Comparison of ENCODE assay signal across 16 cellular contexts in genomic region chr19:42123765-42124164, GRCh38. TPM values are rescaled to one million over a fixed set of nuclear protein-coding genes. Genes with fewer than 3 reads are reported as not detected.
DNase-seq lines count a peak whose midpoint lies in the region; ATAC-seq and TF ChIP-seq lines count a peak whose summit lies in the region.
"Had no signal": no experiment of that assay in that cellular context is flagged by ENCODE, and none has a peak within 500 bp of the region (broad histone marks: within the 10 kb centered on the region; RNA-seq: fewer than 3 reads in every experiment).

No MANE protein-coding gene starts in this region.

- H3K4me1 Mint-ChIP-seq in CD8-positive, alpha-beta T cell (ENCODE audit: low read depth) = peaks cover 67% of the 10 kb centered on the region
- peaks cover 72 to 82% (median 72%) of the 10 kb centered on the region in 3 donors for H3K4me1 Mint-ChIP-seq in T-cell

- no peaks in the 10 kb centered on the region for H3K27me3 ChIP-seq in SK-N-SH (ENCODE audit: insufficient read depth)
- H3K27me3 ChIP-seq in CD8-positive, alpha-beta T cell (ENCODE audit: insufficient read depth, low read length) = no peaks in the 10 kb centered on the region
- no peaks in the 10 kb centered on the region for H3K27me3 ChIP-seq in effector memory CD4-positive, alpha-beta T cell (replicated peaks; ENCODE audit: control insufficient read depth, insufficient read depth, low read length, poor library complexity, severe bottlenecking)
- H3K27me3 ChIP-seq: body of pancreas had no signal

- TF ChIP-seq EP300 in SK-N-SH (IDR thresholded peaks at IDR 0.05; ENCODE audit: borderline replicate concordance in 1 of 2, low read depth in 1 of 2, low read length in 1 of 2) = no peak

- no peaks in the 10 kb centered on the region for H3K9me2 ChIP-seq in SK-N-SH

- CTCF ChIA-PET in SK-N-SH (lab: Yijun Ruan, JAX) (interaction anchor here (1.5 to 3.5 kb wide), 5 partner anchors 9 to 60 kb away, joined by 3 to 36 read pairs (median 16); no protein-coding TSS in a partner anchor), T-cell (lab: Charles Lee) (interaction anchor here (0.7 to 1.2 kb wide), 3 partner anchors 9 to 64 kb away, joined by 3 to 7 read pairs (median 6); no protein-coding TSS in a partner anchor)
- CTCF ChIA-PET in CD8-positive, alpha-beta T cell (lab: Charles Lee) = interaction anchor here (0.6 to 3.7 kb wide), 7 partner anchors 9 to 311 kb away, joined by 3 to 42 read pairs (median 4); partner anchors contain the start of gene POU2F2

- no peaks in the 10 kb centered on the region for H3K79me2 ChIP-seq in SK-N-SH (ENCODE audit: insufficient read depth)

- H3K4me3 Mint-ChIP-seq in CD8-positive, alpha-beta T cell = peak overlapping the region; percentile 66
- H3K4me3 Mint-ChIP-seq in T-cell = peak overlapping the region; percentile 71 to 83 (median 77)

- H3K4me2 ChIP-seq in SK-N-SH = no peak overlapping the region

- no peak for TF ChIP-seq CTCF in SK-N-SH (IDR thresholded peaks at IDR 0.05)
- no peak for TF ChIP-seq CTCF in CD8-positive, alpha-beta T cell (IDR thresholded peaks at IDR 0.05)

- H3K27me3 Mint-ChIP-seq in CD8-positive, alpha-beta T cell (ENCODE audit: low read depth) = no peaks in the 10 kb centered on the region
- H3K27me3 Mint-ChIP-seq in T-cell = no peaks in the 10 kb centered on the region

- H3K9me3 ChIP-seq in SK-N-SH = no peaks in the 10 kb centered on the region
- H3K9me3 ChIP-seq in CD8-positive, alpha-beta T cell (ENCODE audit: low read length) = no peaks in the 10 kb centered on the region
- H3K9me3 ChIP-seq in effector memory CD4-positive, alpha-beta T cell (ENCODE audit: control insufficient read depth, low read length) = no peaks in the 10 kb centered on the region
- H3K9me3 ChIP-seq: body of pancreas had no signal

- no peak overlapping the region for H3K9ac ChIP-seq in SK-N-SH

- H3K4me1 ChIP-seq in SK-N-SH (ENCODE audit: control insufficient read depth in 1 of 2, insufficient read depth in 2 of 2, low read depth in 1 of 2, low read length in 1 of 2) = peaks cover 3 to 26% of the 10 kb centered on the region in 2 experiments; a peak in 3 of 4 replicates
- peaks cover 53% of the 10 kb centered on the region for H3K4me1 ChIP-seq in CD8-positive, alpha-beta T cell (ENCODE audit: insufficient read depth, low read length)
- peaks cover 39% of the 10 kb centered on the region for H3K4me1 ChIP-seq in effector memory CD4-positive, alpha-beta T cell (ENCODE audit: control insufficient read depth, insufficient read depth, low read length, poor library complexity, severe bottlenecking)
- H3K4me1 ChIP-seq: body of pancreas had no signal

- no peak overlapping the region for H3K4me3 ChIP-seq in SK-N-SH (ENCODE audit: low read depth in 2 of 2, low read length in 1 of 2)
- no peak overlapping the region for H3K4me3 ChIP-seq in CD8-positive, alpha-beta T cell (ENCODE audit: low read depth, low read length)
- H3K4me3 ChIP-seq in effector memory CD4-positive, alpha-beta T cell (ENCODE audit: insufficient read depth, low read depth, low read length, poor library complexity, severe bottlenecking) = no peak overlapping the region
- H3K4me3 ChIP-seq: body of pancreas had no signal

- TF ChIP-seq RAD21 in SK-N-SH (IDR thresholded peaks at IDR 0.05; ENCODE audit: low read length) = no peak

- no peak for DNase-seq in SK-N-SH
- DNase-seq in CD8-positive, alpha-beta T cell = no peak
- no peak for DNase-seq in T-cell
- no peak for DNase-seq in effector memory CD4-positive, alpha-beta T cell
- no peak for DNase-seq in NCI-H1105 (lab: John Stamatoyannopoulos, UW)
- DNase-seq in NCI-H2081 (lab: John Stamatoyannopoulos, UW) = no peak
- no peak for DNase-seq in stimulated activated CD4-positive, alpha-beta T cell treated with anti-CD3 and anti-CD28 coated beads, Interleukin-2, amount 100 ng/mL, for 48 hours
- DNase-seq: body of pancreas, cortex of kidney, DND-41, KG1, NCI-H1092 treated with DMSO at 0.1 percent for 48 hours, RPMI8226 had no signal

- intact Hi-C loops in CD8-positive, alpha-beta T cell (cut with DNase I, micrococcal nuclease) = no loop called here

- H3K36me3 Mint-ChIP-seq in CD8-positive, alpha-beta T cell = peaks cover 29% of the 10 kb centered on the region
- peaks cover 9% of the 10 kb centered on the region for H3K36me3 Mint-ChIP-seq in T-cell

- no peaks in the 10 kb centered on the region for H3F3A ChIP-seq in SK-N-SH (replicated peaks; ENCODE audit: insufficient read depth)

- 100% methylated on average over 1 of the region's 1 CpG for WGBS in SK-N-SH (ENCODE audit: low lambda C conversion rate)

- H3K27ac Mint-ChIP-seq in CD8-positive, alpha-beta T cell = peak overlapping the region; percentile 95
- H3K27ac Mint-ChIP-seq in T-cell = peak overlapping the region; percentile 96 to 98

- H2AFZ ChIP-seq in SK-N-SH (ENCODE audit: low read depth) = no peak overlapping the region

- H3K27ac ChIP-seq in SK-N-SH (ENCODE audit: low read depth in 2 of 2, low read length in 1 of 2) = no peak overlapping the region
- peak overlapping the region; percentile 36 for H3K27ac ChIP-seq in CD8-positive, alpha-beta T cell (ENCODE audit: low read depth, low read length)
- peak overlapping the region; percentile 93 for H3K27ac ChIP-seq in effector memory CD4-positive, alpha-beta T cell (ENCODE audit: insufficient read depth, low read length, poor library complexity, severe bottlenecking)
- H3K27ac ChIP-seq: 22Rv1, body of pancreas, C4-2B had no signal

- ATAC-seq in SK-N-SH treated with all-trans-retinoic acid at 6 μM for 48 hours = no peak
- no peak for ATAC-seq in CD8-positive, alpha-beta T cell
- no peak for ATAC-seq in T-cell (replicated peaks in 1 of 4)
- ATAC-seq: body of pancreas had no signal

- POLR2A ChIA-PET in SK-N-SH (lab: Yijun Ruan, JAX) (no interaction called here), T-cell (lab: Charles Lee) (interaction anchor here in 1 of 2 donors (0.6 kb wide), 1 partner anchor 82 kb away, joined by 3 read pairs; no protein-coding TSS in a partner anchor)
- POLR2A ChIA-PET in CD8-positive, alpha-beta T cell (lab: Charles Lee) = interaction anchor here (1.9 kb wide), 1 partner anchor 9 kb away, joined by 9 read pairs; the partner anchor contains the start of gene POU2F2

- H4K20me1 ChIP-seq in SK-N-SH (ENCODE audit: insufficient read depth) = no peaks in the 10 kb centered on the region

- no peaks in the 10 kb centered on the region for H3K9me3 Mint-ChIP-seq in CD8-positive, alpha-beta T cell
- no peaks in the 10 kb centered on the region for H3K9me3 Mint-ChIP-seq in T-cell

- no peaks in the 10 kb centered on the region for H3K36me3 ChIP-seq in SK-N-SH (replicated peaks in 1 of 2; ENCODE audit: control insufficient read depth in 1 of 2, insufficient read depth in 2 of 2, low read length in 1 of 2)
- no peaks in the 10 kb centered on the region for H3K36me3 ChIP-seq in CD8-positive, alpha-beta T cell (ENCODE audit: insufficient read depth, low read length)
- no peaks in the 10 kb centered on the region for H3K36me3 ChIP-seq in effector memory CD4-positive, alpha-beta T cell (ENCODE audit: control insufficient read depth, insufficient read depth, low read length)

TF ChIP-seq in SK-N-SH, 30 proteins besides CTCF, POLR2A, EP300 and RAD21 (continues in another document):
- TF ChIP-seq GATA2 (CRISPR knock-in tag; IDR thresholded peaks at IDR 0.05) = no peak
- TF ChIP-seq FOXM1 (IDR thresholded peaks at IDR 0.05; ENCODE audit: low read depth) = no peak

TF ChIP-seq in SK-N-SH treated with all-trans-retinoic acid at 6 μM for 48 hours, 23 proteins besides CTCF, POLR2A, EP300 and RAD21 (continues in another document):
- TF ChIP-seq OSR1 (CRISPR knock-in tag; IDR thresholded peaks at IDR 0.05) = no peak
- no peak for TF ChIP-seq TOX (CRISPR knock-in tag; IDR thresholded peaks at IDR 0.05; ENCODE audit: borderline replicate concordance)
- TF ChIP-seq ZC3H10 (CRISPR knock-in tag; IDR thresholded peaks at IDR 0.05) = no peak
- no peak for TF ChIP-seq ZNF70 (CRISPR knock-in tag; IDR thresholded peaks at IDR 0.05)
- TF ChIP-seq ZNF8 (CRISPR knock-in tag; IDR thresholded peaks at IDR 0.05) = no peak
- no peak for TF ChIP-seq CSDC2 (CRISPR knock-in tag; IDR thresholded peaks at IDR 0.05)
- no peak for TF ChIP-seq CREB5 (CRISPR knock-in tag; IDR thresholded peaks at IDR 0.05; ENCODE audit: low read depth)
- no peak for TF ChIP-seq ZNF565 (CRISPR knock-in tag; conservative IDR thresholded peaks at IDR 0.05; ENCODE audit: low read depth)
- TF ChIP-seq ZFP3 (CRISPR knock-in tag; IDR thresholded peaks at IDR 0.05) = no peak
- TF ChIP-seq RARB (CRISPR knock-in tag; IDR thresholded peaks at IDR 0.05) = no peak
- no peak for TF ChIP-seq ISL1 (CRISPR knock-in tag; IDR thresholded peaks at IDR 0.05)
- no peak for TF ChIP-seq GLIS3 (CRISPR knock-in tag; IDR thresholded peaks at IDR 0.05)

RNA-seq across cellular contexts. Expression of gene POU2F2, which starts 8.5 kb away (rescaled TPM):
- 0.15 and 0.49 TPM in 2 replicates for polyA plus RNA-seq in SK-N-SH (2012; rRNA removed)
- polyA plus RNA-seq in SK-N-SH (2012; cell fraction: cytosol; rRNA removed) = 0.18 and 0.29 TPM in 2 replicates
- polyA plus RNA-seq in SK-N-SH (2012; cell fraction: nucleus; rRNA removed) = 0.89 and 0.94 TPM in 2 replicates
- total RNA-seq in CD8-positive, alpha-beta T cell = 10 to 100 TPM; 14.6 to 17.0 TPM
- 10 to 100 TPM; 27.9 to 71.7 (median 59.5) TPM for total RNA-seq in T-cell

RNA-seq across cellular contexts. Expression of gene ZNF574, which starts 47.8 kb away (rescaled TPM):
- polyA plus RNA-seq in SK-N-SH (2012; rRNA removed) = 6.9 and 8.5 TPM in 2 replicates
- 2.4 and 4.9 TPM in 2 replicates for polyA plus RNA-seq in SK-N-SH (2012; cell fraction: cytosol; rRNA removed)
- 6.9 and 7.4 TPM in 2 replicates for polyA plus RNA-seq in SK-N-SH (2012; cell fraction: nucleus; rRNA removed)
- total RNA-seq in CD8-positive, alpha-beta T cell = 10 to 100 TPM; 25.0 to 26.2 TPM
- 10 to 100 TPM; 18.4 to 27.4 (median 26.6) TPM for total RNA-seq in T-cell

RNA-seq across cellular contexts. Expression of gene GRIK5, which starts 53.8 kb away (rescaled TPM):
- 0.71 and 2.4 TPM in 2 replicates for polyA plus RNA-seq in SK-N-SH (2012; rRNA removed)
- 0.85 and 1.7 TPM in 2 replicates for polyA plus RNA-seq in SK-N-SH (2012; cell fraction: cytosol; rRNA removed)
- 3.7 and 4.4 TPM in 2 replicates for polyA plus RNA-seq in SK-N-SH (2012; cell fraction: nucleus; rRNA removed)
- under 1 TPM; 0.19 to 0.50 TPM for total RNA-seq in CD8-positive, alpha-beta T cell
- total RNA-seq in T-cell = 1 to 10 TPM in 3 of 5 donors, under 1 TPM in 2; 0.26 to 1.5 (median 1.3) TPM

Comparison
In these comparisons a context has a peak if more than half of its experiments do, and no peak if none do; other contexts are left out.
1. H3K27ac ChIP-seq: peak in CD8-positive, alpha-beta T cell (single experiment) and effector memory CD4-positive, alpha-beta T cell (single experiment); none in SK-N-SH (0 of 2).